In the genomic region with DNA sequence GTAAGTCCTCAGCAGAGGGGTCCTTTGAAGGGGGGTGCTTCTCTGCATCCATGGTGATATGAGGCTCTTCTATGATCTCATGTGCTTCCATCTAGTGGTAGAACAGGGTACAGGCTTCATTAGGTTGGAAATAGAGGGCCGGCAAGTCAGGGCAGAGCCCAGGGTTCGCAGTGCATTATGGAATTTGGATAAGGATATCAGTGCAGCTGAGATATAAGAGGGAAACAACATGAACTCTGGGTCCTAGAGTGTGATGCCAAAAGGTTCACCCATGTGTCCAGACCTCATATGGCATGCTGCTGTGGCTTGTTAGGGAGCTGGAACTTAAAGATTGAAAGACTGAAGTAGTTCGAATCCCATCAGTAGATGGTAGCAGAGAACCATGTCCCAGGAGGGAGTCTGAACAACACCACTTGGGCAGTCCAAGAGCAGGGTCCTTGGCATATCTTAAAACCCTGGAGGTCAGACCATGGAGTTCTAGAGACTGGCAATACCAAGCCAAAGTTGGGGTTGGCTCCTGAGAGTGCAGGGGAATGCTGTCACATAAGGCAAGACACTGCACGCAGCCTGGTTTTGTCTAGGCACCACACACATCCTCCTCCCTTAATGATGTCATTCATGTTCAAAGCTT, we compare ENCODE assay signal across 8 cellular contexts. TPM values are rescaled to one million over a fixed set of nuclear protein-coding genes. Genes with fewer than 3 reads are reported as not detected.
DNase-seq lines count a peak whose midpoint lies in the region; ATAC-seq and TF ChIP-seq lines count a peak whose summit lies in the region.

No MANE protein-coding gene starts in this region.

- peak overlapping the region; percentile 27 for H3K4me3 Mint-ChIP-seq in activated naive CD8-positive, alpha-beta T cell
- H3K4me3 Mint-ChIP-seq in activated naive CD8-positive, alpha-beta T cell treated with anti-CD3 and anti-CD28 coated beads for 36 hours, result no peak overlapping the region
- peak overlapping the region in 9 of 10 donors; percentile 6 to 56 (median 36) for H3K4me3 Mint-ChIP-seq in naive thymus-derived CD4-positive, alpha-beta T cell

- TF ChIP-seq POLR2A in erythroblast (IDR thresholded peaks at IDR 0.05; ENCODE audit: low read length), result no peak

- H3K9me3 ChIP-seq in naive thymus-derived CD4-positive, alpha-beta T cell (ENCODE audit: control insufficient read depth in 2 of 3, low read length in 3 of 3), result no peaks in the 10 kb centered on the region

- no peak overlapping the region for H3K27ac Mint-ChIP-seq in activated naive CD8-positive, alpha-beta T cell
- H3K27ac Mint-ChIP-seq in activated naive CD8-positive, alpha-beta T cell treated with anti-CD3 and anti-CD28 coated beads for 36 hours, result no peak overlapping the region
- H3K27ac Mint-ChIP-seq in naive thymus-derived CD4-positive, alpha-beta T cell, result peak overlapping the region in 6 of 9 donors; percentile 1 to 48 (median 16)

- ATAC-seq in naive thymus-derived CD4-positive, alpha-beta T cell, result peak; percentile 60
- ATAC-seq in GM19035 (IDR thresholded peaks at IDR 0.05; ENCODE audit: unreplicated experiment), result no peak

- intact Hi-C loops in naive thymus-derived CD4-positive, alpha-beta T cell (cut with micrococcal nuclease), result loop anchor here (1.0 to 5.0 kb wide), 7 partner anchors 36 to 366 kb away; a partner anchor contains a TSS

- no peak overlapping the region for H3K27ac ChIP-seq in naive thymus-derived CD4-positive, alpha-beta T cell (ENCODE audit: low read depth, low read length)

- no peaks in the 10 kb centered on the region for H3K27me3 Mint-ChIP-seq in activated naive CD8-positive, alpha-beta T cell
- no peaks in the 10 kb centered on the region for H3K27me3 Mint-ChIP-seq in activated naive CD8-positive, alpha-beta T cell treated with anti-CD3 and anti-CD28 coated beads for 36 hours
- peaks cover 0 to 5% (median 0%) of the 10 kb centered on the region in 5 donors for H3K27me3 Mint-ChIP-seq in naive thymus-derived CD4-positive, alpha-beta T cell

- no peaks in the 10 kb centered on the region for H3K36me3 Mint-ChIP-seq in activated naive CD8-positive, alpha-beta T cell
- no peaks in the 10 kb centered on the region for H3K36me3 Mint-ChIP-seq in activated naive CD8-positive, alpha-beta T cell treated with anti-CD3 and anti-CD28 coated beads for 36 hours
- H3K36me3 Mint-ChIP-seq in naive thymus-derived CD4-positive, alpha-beta T cell, result no peaks in the 10 kb centered on the region

- peaks cover 4 to 14% of the 10 kb centered on the region in 2 donors for H3K4me1 ChIP-seq in naive thymus-derived CD4-positive, alpha-beta T cell (ENCODE audit: control insufficient read depth in 2 of 2, insufficient read depth in 2 of 2, low read length in 2 of 2)

- no peaks in the 10 kb centered on the region for H3K36me3 ChIP-seq in naive thymus-derived CD4-positive, alpha-beta T cell (ENCODE audit: control insufficient read depth in 2 of 3, insufficient read depth in 3 of 3, low read length in 3 of 3)

- H3K9me3 Mint-ChIP-seq in activated naive CD8-positive, alpha-beta T cell (ENCODE audit: low read depth), result no peaks in the 10 kb centered on the region
- H3K9me3 Mint-ChIP-seq in activated naive CD8-positive, alpha-beta T cell treated with anti-CD3 and anti-CD28 coated beads for 36 hours, result no peaks in the 10 kb centered on the region
- H3K9me3 Mint-ChIP-seq in naive thymus-derived CD4-positive, alpha-beta T cell, result no peaks in the 10 kb centered on the region

- peaks cover 25% of the 10 kb centered on the region for H3K4me1 Mint-ChIP-seq in activated naive CD8-positive, alpha-beta T cell (ENCODE audit: low read depth)
- H3K4me1 Mint-ChIP-seq in activated naive CD8-positive, alpha-beta T cell treated with anti-CD3 and anti-CD28 coated beads for 36 hours, result peaks cover 20% of the 10 kb centered on the region
- H3K4me1 Mint-ChIP-seq in naive thymus-derived CD4-positive, alpha-beta T cell, result peaks cover 25 to 35% (median 32%) of the 10 kb centered on the region in 7 donors

- H3K27me3 ChIP-seq in naive thymus-derived CD4-positive, alpha-beta T cell (ENCODE audit: control insufficient read depth in 2 of 2, insufficient read depth in 2 of 2, low read length in 2 of 2), result no peaks in the 10 kb centered on the region

- DNase-seq in activated naive CD8-positive, alpha-beta T cell treated with anti-CD3 and anti-CD28 coated beads for 36 hours, result no peak
- DNase-seq in HEK293T (ENCODE audit: extremely low spot score) (peak; percentile 65), NCI-H1694 treated with DMSO at 0.1 percent for 48 hours (lab: John Stamatoyannopoulos, UW) (peak; percentile 84), UCSD-AML1 (lab: John Stamatoyannopoulos, UW; ENCODE audit: unreplicated experiment) (peak; percentile 41), erythroblast (lab: John Stamatoyannopoulos, UW) (peak; percentile 68 to 78)
- DNase-seq in naive thymus-derived CD4-positive, alpha-beta T cell, result peak in 7 of 9 donors; percentile 35 to 61 (median 55)

- H3K4me3 ChIP-seq in naive thymus-derived CD4-positive, alpha-beta T cell (ENCODE audit: low read length), result no peak overlapping the region

- POLR2A ChIA-PET in HEK293T (lab: Yijun Ruan, JAX), result interaction anchor here (0.8 to 1.6 kb wide), 2 partner anchors 12 to 94 kb away, joined by 3 to 4 read pairs; a partner anchor contains a TSS
- POLR2A ChIA-PET in naive thymus-derived CD4-positive, alpha-beta T cell (lab: Charles Lee), result interaction anchor here (0.6 to 1.0 kb wide), 4 partner anchors 12 to 56 kb away, joined by 3 to 6 read pairs (median 4); a partner anchor contains a TSS

- CTCF ChIA-PET in HEK293T (lab: Yijun Ruan, JAX), result interaction anchor here (1.3 to 1.7 kb wide), 3 partner anchors 13 to 56 kb away, joined by 6 to 10 read pairs (median 8); a partner anchor contains a TSS
- CTCF ChIA-PET in naive thymus-derived CD4-positive, alpha-beta T cell (lab: Charles Lee), result interaction anchor here (0.9 to 2.6 kb wide), 16 partner anchors 9 to 169 kb away, joined by 3 to 18 read pairs (median 4); a partner anchor contains a TSS

TF ChIP-seq in HEK293T, 16 proteins besides CTCF, POLR2A, EP300 and RAD21:
- TF ChIP-seq FOXA1 (IDR thresholded peaks at IDR 0.05) (no peak), FOXK2 (IDR thresholded peaks at IDR 0.05) (no peak), LEF1 (IDR thresholded peaks at IDR 0.05; ENCODE audit: borderline replicate concordance) (no peak), SP1 (IDR thresholded peaks at IDR 0.05) (no peak), TARDBP (IDR thresholded peaks at IDR 0.05) (no peak), HDGF (IDR thresholded peaks at IDR 0.05; ENCODE audit: borderline replicate concordance) (no peak), L3MBTL2 (conservative IDR thresholded peaks at IDR 0.05) (no peak), FOXM1 (IDR thresholded peaks at IDR 0.05; ENCODE audit: borderline replicate concordance) (no peak), ZNF384 (IDR thresholded peaks at IDR 0.05) (no peak)
- TF ChIP-seq, protein P1, sequence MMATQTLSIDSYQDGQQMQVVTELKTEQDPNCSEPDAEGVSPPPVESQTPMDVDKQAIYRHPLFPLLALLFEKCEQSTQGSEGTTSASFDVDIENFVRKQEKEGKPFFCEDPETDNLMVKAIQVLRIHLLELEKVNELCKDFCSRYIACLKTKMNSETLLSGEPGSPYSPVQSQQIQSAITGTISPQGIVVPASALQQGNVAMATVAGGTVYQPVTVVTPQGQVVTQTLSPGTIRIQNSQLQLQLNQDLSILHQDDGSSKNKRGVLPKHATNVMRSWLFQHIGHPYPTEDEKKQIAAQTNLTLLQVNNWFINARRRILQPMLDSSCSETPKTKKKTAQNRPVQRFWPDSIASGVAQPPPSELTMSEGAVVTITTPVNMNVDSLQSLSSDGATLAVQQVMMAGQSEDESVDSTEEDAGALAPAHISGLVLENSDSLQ (IDR thresholded peaks at IDR 0.05), result no peak

RNA-seq across cellular contexts. Expression of a gene that starts 2.3 kb away (rescaled TPM):
- total RNA-seq in activated naive CD8-positive, alpha-beta T cell treated with anti-CD3 and anti-CD28 coated beads for 36 hours, result not detected
- total RNA-seq in naive thymus-derived CD4-positive, alpha-beta T cell, result under 1 TPM in 1 of 5 experiments, not detected in 4; 0.32 TPM
- not detected for polyA plus RNA-seq in naive thymus-derived CD4-positive, alpha-beta T cell

RNA-seq across cellular contexts. Expression of a gene that starts 2.8 kb away (rescaled TPM):
- 1 to 10 TPM; 2.8 to 3.1 TPM for total RNA-seq in activated naive CD8-positive, alpha-beta T cell treated with anti-CD3 and anti-CD28 coated beads for 36 hours
- total RNA-seq in naive thymus-derived CD4-positive, alpha-beta T cell, result 10 to 100 TPM in 4 of 5 experiments, 1 to 10 TPM in 1; 3.9 to 11.6 (median 10.6) TPM
- 1 to 10 TPM; 3.0 to 3.5 TPM for polyA plus RNA-seq in naive thymus-derived CD4-positive, alpha-beta T cell

RNA-seq across cellular contexts. Expression of a gene that starts 11.3 kb away (rescaled TPM):
- total RNA-seq in activated naive CD8-positive, alpha-beta T cell treated with anti-CD3 and anti-CD28 coated beads for 36 hours, result 10 to 100 TPM; 65.0 to 70.1 TPM
- total RNA-seq in naive thymus-derived CD4-positive, alpha-beta T cell, result 10 to 100 TPM; 14.3 to 50.7 (median 22.2) TPM
- polyA plus RNA-seq in naive thymus-derived CD4-positive, alpha-beta T cell, result 10 to 100 TPM; 63.5 to 74.5 TPM

RNA-seq across cellular contexts. Expression of a gene that starts 14.1 kb away (rescaled TPM):
- 1 to 10 TPM in 1 of 2 experiments, under 1 TPM in 1; 0.68 to 1.0 TPM for total RNA-seq in activated naive CD8-positive, alpha-beta T cell treated with anti-CD3 and anti-CD28 coated beads for 36 hours
- total RNA-seq in naive thymus-derived CD4-positive, alpha-beta T cell, result 1 to 10 TPM; 2.1 to 9.1 (median 3.2) TPM
- polyA plus RNA-seq in naive thymus-derived CD4-positive, alpha-beta T cell, result 1 to 10 TPM; 1.2 to 1.9 TPM

RNA-seq across cellular contexts. Expression of a gene that starts 34.8 kb away (rescaled TPM):
- total RNA-seq in activated naive CD8-positive, alpha-beta T cell treated with anti-CD3 and anti-CD28 coated beads for 36 hours, result 1 to 10 TPM; 4.7 to 8.9 TPM
- total RNA-seq in naive thymus-derived CD4-positive, alpha-beta T cell, result 10 to 100 TPM in 3 of 5 experiments, 1 to 10 TPM in 2; 3.1 to 22.2 (median 11.2) TPM
- 1 to 10 TPM; 1.0 to 1.2 TPM for polyA plus RNA-seq in naive thymus-derived CD4-positive, alpha-beta T cell

Comparison
In these comparisons a context has a peak if more than half of its experiments do, and no peak if none do; other contexts are left out.
1. H3K27ac Mint-ChIP-seq: peak in naive thymus-derived CD4-positive, alpha-beta T cell (6 of 9); none in activated naive CD8-positive, alpha-beta T cell (single experiment) and activated naive CD8-positive, alpha-beta T cell treated with anti-CD3 and anti-CD28 coated beads for 36 hours (single experiment).